11 cellular contexts compared by ENCODE assay signal in genomic region chr7:84193787-84194186, GRCh38. TPM values are rescaled to one million over a fixed set of nuclear protein-coding genes. Genes with fewer than 3 reads are reported as not detected.
DNase-seq lines count a peak whose midpoint lies in the region; ATAC-seq and TF ChIP-seq lines count a peak whose summit lies in the region.
"Had no signal": no experiment of that assay in that cellular context is flagged by ENCODE, and none has a peak within 500 bp of the region (broad histone marks: within the 10 kb centered on the region; RNA-seq: fewer than 3 reads in every experiment).

No MANE protein-coding gene starts in this region.

- H3K9me3 ChIP-seq in HEK293 (ENCODE audit: control insufficient read depth, insufficient read depth, low read depth, low read length): no peaks in the 10 kb centered on the region
- H3K9me3 ChIP-seq: testis had no signal

- H3K27ac ChIP-seq in HEK293 (ENCODE audit: extremely low read depth, low read depth, low read length) (no peak overlapping the region), rectal smooth muscle tissue (ENCODE audit: low read depth, low read length) (peak overlapping the region; percentile 49)
- H3K27ac ChIP-seq: testis had no signal

- DNase-seq in fibroblast of villous mesenchyme (ENCODE audit: low read depth) (peak; percentile 24), NCI-H1417 treated with DMSO at 0.1 percent for 48 hours (lab: John Stamatoyannopoulos, UW) (no peak), iPS-NIHi7 (ENCODE audit: extremely low spot score) (no peak)
- DNase-seq: activated T-cell treated with anti-CD3 and anti-CD28 coated beads, Interleukin-2, amount 50 U/mL, for 4 hours; stimulated activated CD4-positive, alpha-beta T cell treated with anti-CD3 and anti-CD28 coated beads, Interleukin-12 subunit alpha, Interleukin-12 subunit beta, amount 100 ng/mL, for 4 hours; testis had no signal

- peak overlapping the region; percentile 60 for H3K4me3 ChIP-seq in HEK293 (ENCODE audit: low read depth, low read length)
- peak overlapping the region; percentile 68 for H3K4me3 ChIP-seq in fibroblast of villous mesenchyme (ENCODE audit: low read depth, low read length)
- peak overlapping the region; percentile 59 for H3K4me3 ChIP-seq in rectal smooth muscle tissue (ENCODE audit: low read length)
- H3K4me3 ChIP-seq: K562 had no signal

- peak; percentile 5; the same call in 2 of the 3 replicates for ATAC-seq in SK-N-SH treated with all-trans-retinoic acid at 6 μM for 48 hours
- ATAC-seq in GM21529 (IDR thresholded peaks at IDR 0.05; ENCODE audit: unreplicated experiment): no peak
- ATAC-seq: K562 had no signal

- H3K27me3 ChIP-seq in rectal smooth muscle tissue (ENCODE audit: control insufficient read depth, insufficient read depth, low read length): no peaks in the 10 kb centered on the region
- H3K27me3 ChIP-seq: testis had no signal

- POLR2A ChIA-PET in HEK293 (lab: Yijun Ruan, JAX): no interaction called here

- CTCF ChIA-PET in HEK293 (lab: Yijun Ruan, JAX): interaction anchor here (0.6 to 1.3 kb wide), 2 partner anchors 20 to 828 kb away, joined by 3 to 4 read pairs; no protein-coding TSS in a partner anchor

- peaks cover 6% of the 10 kb centered on the region; the same call in 1 of the 2 replicates for H3K4me1 ChIP-seq in HEK293 (ENCODE audit: control insufficient read depth, insufficient read depth, low read length)
- peaks cover 3% of the 10 kb centered on the region for H3K4me1 ChIP-seq in rectal smooth muscle tissue (ENCODE audit: control insufficient read depth, insufficient read depth, low read length)
- H3K4me1 ChIP-seq: testis had no signal

- H3K9ac ChIP-seq in rectal smooth muscle tissue (ENCODE audit: low read length): no peak overlapping the region

- H3K36me3 ChIP-seq in HEK293 (ENCODE audit: control insufficient read depth in 2 of 2, insufficient read depth in 1 of 2, low read length in 2 of 2): no peaks in the 10 kb centered on the region
- H3K36me3 ChIP-seq in rectal smooth muscle tissue (ENCODE audit: control insufficient read depth, insufficient read depth, low read length): no peaks in the 10 kb centered on the region

- TF ChIP-seq CTCF in HEK293 (tag by site-specific recombination; IDR thresholded peaks at IDR 0.05): no peak
- TF ChIP-seq CTCF in fibroblast of villous mesenchyme (IDR thresholded peaks at IDR 0.05; ENCODE audit: insufficient read depth, low read depth, low read length): no peak

TF ChIP-seq in HEK293, 187 proteins besides CTCF, POLR2A, EP300 and RAD21:
- TF ChIP-seq ZNF530 (tag by site-specific recombination; IDR thresholded peaks at IDR 0.05; ENCODE audit: low read depth): no peak
- no peak for TF ChIP-seq MEIS1 (CRISPR knock-in tag; IDR thresholded peaks at IDR 0.05; ENCODE audit: borderline replicate concordance)
- no peak for TF ChIP-seq ZBTB49 (tag by site-specific recombination; IDR thresholded peaks at IDR 0.05; ENCODE audit: low read depth)
- no peak for TF ChIP-seq ZNF670 (tag by site-specific recombination; IDR thresholded peaks at IDR 0.05; ENCODE audit: low read depth)
- no peak for TF ChIP-seq BCL11A (tag by site-specific recombination; IDR thresholded peaks at IDR 0.05; ENCODE audit: low read depth)
- no peak for TF ChIP-seq ZNF548 (tag by site-specific recombination; IDR thresholded peaks at IDR 0.05)

TF ChIP-seq in SK-N-SH treated with all-trans-retinoic acid at 6 μM for 48 hours, 23 proteins besides CTCF, POLR2A, EP300 and RAD21:
- TF ChIP-seq ISL1 (CRISPR knock-in tag; IDR thresholded peaks at IDR 0.05) (0 out of 2 replicates have a peak, but pooled peaks have one; percentile 5), CSRNP3 (CRISPR knock-in tag; IDR thresholded peaks at IDR 0.05) (no peak)

RNA-seq across cellular contexts. Expression of gene SEMA3A, which starts 0.8 kb away (rescaled TPM):
- total RNA-seq in fibroblast of villous mesenchyme: 37.4 and 47.1 TPM in 2 replicates
